In the genomic region with DNA sequence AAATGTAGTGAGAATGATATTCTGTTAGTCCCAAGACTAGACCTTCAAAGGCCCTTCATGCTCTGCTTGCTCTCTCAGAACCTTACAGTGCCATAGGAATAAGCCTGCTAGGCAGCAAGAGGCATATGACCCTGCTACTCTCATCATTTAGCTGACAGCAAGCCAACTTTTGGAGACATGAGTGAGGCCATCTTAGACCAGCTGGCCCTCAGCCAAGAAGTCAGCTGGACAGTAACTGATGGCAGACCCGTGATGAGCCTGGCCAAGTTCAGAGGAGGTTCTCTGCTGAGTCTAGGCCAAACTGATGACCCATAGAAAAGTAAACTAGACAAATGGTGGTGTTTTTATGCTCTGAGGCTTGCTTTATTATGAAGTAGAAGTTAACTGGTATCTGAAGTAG, we compare ENCODE assay signal across 14 cellular contexts.
"Had no signal": no experiment of that assay in that cellular context is flagged by ENCODE, and none has a peak within 500 bp of the region (broad histone marks: within the 10 kb centered on the region; RNA-seq: fewer than 3 reads in every experiment).

No MANE protein-coding gene starts in this region.

- H3K27ac ChIP-seq: body of pancreas, dorsolateral prefrontal cortex, parathyroid adenoma, sigmoid colon had no signal

- H3K79me2 ChIP-seq: parathyroid adenoma had no signal

- H3K9me3 ChIP-seq: body of pancreas, sigmoid colon had no signal

- H3K36me3 ChIP-seq: sigmoid colon had no signal

- H3K27me3 ChIP-seq: body of pancreas had no signal

- H3K9ac ChIP-seq: parathyroid adenoma had no signal

- H3K4me3 ChIP-seq: body of pancreas, dorsolateral prefrontal cortex, lung, sigmoid colon had no signal

- DNase-seq: activated CD4-positive, alpha-beta T cell treated with anti-CD3 and anti-CD28 coated beads for 48 hours; activated CD4-positive, CD25-positive, alpha-beta regulatory T cell; activated CD8-positive, alpha-beta T cell treated with anti-CD3 and anti-CD28 coated beads for 36 hours; activated naive CD4-positive, alpha-beta T cell; activated T-cell treated with anti-CD3 and anti-CD28 coated beads, Interleukin-2, amount 50 U/mL, for 1 hour; caudate nucleus; dorsolateral prefrontal cortex; immature natural killer cell; sigmoid colon; stimulated activated naive B cell treated with anti-CD40 and anti-IgM and Interleukin-4, amounts not matched to agents 10 μg/mL and 1 μg/mL and 100 μg/mL, for 72 hours; T1000 had no signal

- H2AFZ ChIP-seq: parathyroid adenoma had no signal

- H3K4me1 ChIP-seq: body of pancreas, parathyroid adenoma, sigmoid colon had no signal
